In the genomic region with DNA sequence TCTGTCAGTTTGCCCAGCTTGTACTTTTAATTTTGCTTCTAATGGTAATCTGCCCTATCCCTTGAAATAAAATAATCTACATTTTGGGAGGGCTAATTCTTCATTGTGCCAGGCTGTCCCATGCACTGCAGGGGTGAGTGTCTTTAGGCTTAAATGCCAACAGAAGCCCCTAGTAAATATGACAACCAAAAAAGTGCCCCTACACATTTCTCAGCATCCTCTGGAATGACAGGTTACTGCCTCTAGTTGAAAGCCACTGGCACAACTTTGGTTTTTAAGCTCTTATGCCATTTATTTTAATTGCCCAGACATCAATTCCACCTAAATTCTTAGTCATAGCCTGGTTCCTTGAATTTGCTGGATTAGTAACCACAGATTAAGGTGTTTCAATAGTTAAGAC, we compare ENCODE assay signal across 11 cellular contexts. TPM values are rescaled to one million over a fixed set of nuclear protein-coding genes. Genes with fewer than 3 reads are reported as not detected.
A peak's percentile ranks its signal among the peaks of the same experiment; 100 is the strongest.
DNase-seq lines count a peak whose midpoint lies in the region; ATAC-seq and TF ChIP-seq lines count a peak whose summit lies in the region.
"Had no signal": no experiment of that assay in that cellular context is flagged by ENCODE, and none has a peak within 500 bp of the region (broad histone marks: within the 10 kb centered on the region; RNA-seq: fewer than 3 reads in every experiment).

No MANE protein-coding gene starts in this region.

- TF ChIP-seq CTCF in gastroesophageal sphincter (IDR thresholded peaks at IDR 0.05), result no peak

- H3K36me3 Mint-ChIP-seq in activated CD8-positive, alpha-beta memory T cell treated with anti-CD3 and anti-CD28 coated beads, Interleukin-2, amount 10 ng/mL, durations not matched to agents 7 days and 5 days, result peaks cover 66% of the 10 kb centered on the region

- H3K9me3 Mint-ChIP-seq in activated CD8-positive, alpha-beta memory T cell treated with anti-CD3 and anti-CD28 coated beads, Interleukin-2, amount 10 ng/mL, durations not matched to agents 7 days and 5 days (ENCODE audit: low read depth), result no peaks in the 10 kb centered on the region

- ATAC-seq in activated CD8-positive, alpha-beta memory T cell treated with anti-CD3 and anti-CD28 coated beads, Interleukin-2, amount 10 ng/mL, durations not matched to agents 7 days and 5 days, result no peak
- ATAC-seq in gastroesophageal sphincter (no peak), GM21619 (IDR thresholded peaks at IDR 0.05; ENCODE audit: unreplicated experiment) (no peak)

- no peak overlapping the region for H3K9ac ChIP-seq in SK-N-MC (ENCODE audit: insufficient read length)
- H3K9ac ChIP-seq in skeletal muscle tissue (ENCODE audit: low read depth in 1 of 3, low read length in 3 of 3), result peak overlapping the region; percentile 35 to 48 (median 42)

- peaks cover 44% of the 10 kb centered on the region for H3K36me3 ChIP-seq in SK-N-MC (ENCODE audit: insufficient read depth, low read length)
- H3K36me3 ChIP-seq in gastroesophageal sphincter, result peaks cover 8 to 33% of the 10 kb centered on the region in 2 donors
- peaks cover 14 to 33% (median 19%) of the 10 kb centered on the region in 3 donors for H3K36me3 ChIP-seq in skeletal muscle tissue (ENCODE audit: control insufficient read depth in 3 of 3, insufficient read depth in 3 of 3, low read length in 3 of 3)

- H3K27ac Mint-ChIP-seq in activated CD8-positive, alpha-beta memory T cell treated with anti-CD3 and anti-CD28 coated beads, Interleukin-2, amount 10 ng/mL, durations not matched to agents 7 days and 5 days, result peak overlapping the region; percentile 55

- peaks cover 38% of the 10 kb centered on the region for H3K4me1 Mint-ChIP-seq in activated CD8-positive, alpha-beta memory T cell treated with anti-CD3 and anti-CD28 coated beads, Interleukin-2, amount 10 ng/mL, durations not matched to agents 7 days and 5 days

- H3K27me3 Mint-ChIP-seq in activated CD8-positive, alpha-beta memory T cell treated with anti-CD3 and anti-CD28 coated beads, Interleukin-2, amount 10 ng/mL, durations not matched to agents 7 days and 5 days, result no peaks in the 10 kb centered on the region

- TF ChIP-seq POLR2A in gastroesophageal sphincter (IDR thresholded peaks at IDR 0.05), result no peak

- no peak for TF ChIP-seq EP300 in gastroesophageal sphincter (IDR thresholded peaks at IDR 0.05)

- H3K4me3 ChIP-seq in SK-N-MC (peak overlapping the region; percentile 82), gastroesophageal sphincter (peak overlapping the region; percentile 10 to 24), skeletal muscle tissue (ENCODE audit: low read length in 3 of 3) (peak overlapping the region in 2 of 3 donors; percentile 8 to 54)

- H3K27me3 ChIP-seq in gastroesophageal sphincter (no peaks in the 10 kb centered on the region), skeletal muscle tissue (ENCODE audit: control insufficient read depth in 3 of 3, insufficient read depth in 3 of 3, low read length in 3 of 3) (no peaks in the 10 kb centered on the region)

- H3K4me1 ChIP-seq in gastroesophageal sphincter (peaks cover 12 to 55% (median 20%) of the 10 kb centered on the region in 3 donors), skeletal muscle tissue (ENCODE audit: control insufficient read depth in 3 of 3, insufficient read depth in 3 of 3, low read length in 3 of 3) (peaks cover 24 to 42% (median 42%) of the 10 kb centered on the region in 3 donors)

- peak overlapping the region; percentile 50 for H3K27ac ChIP-seq in SK-N-MC
- H3K27ac ChIP-seq in gastroesophageal sphincter, result peak overlapping the region in 1 of 4 donors; percentile 97
- H3K27ac ChIP-seq in skeletal muscle tissue (ENCODE audit: low read depth, low read length), result no peak overlapping the region

- CTCF ChIA-PET in activated CD8-positive, alpha-beta memory T cell treated with anti-CD3 and anti-CD28 coated beads, Interleukin-2, amount 10 ng/mL, durations not matched to agents 7 days and 5 days (lab: Charles Lee), result interaction anchor here (0.7 to 2.6 kb wide), 6 partner anchors 17 to 224 kb away, joined by 3 to 15 read pairs (median 4); no protein-coding TSS in a partner anchor

- H3K4me3 Mint-ChIP-seq in activated CD8-positive, alpha-beta memory T cell treated with anti-CD3 and anti-CD28 coated beads, Interleukin-2, amount 10 ng/mL, durations not matched to agents 7 days and 5 days, result no peak overlapping the region

- H3K9me3 ChIP-seq in SK-N-MC (ENCODE audit: low read depth, low read length) (no peaks in the 10 kb centered on the region), gastroesophageal sphincter (no peaks in the 10 kb centered on the region), skeletal muscle tissue (ENCODE audit: control insufficient read depth in 3 of 3, low read length in 3 of 3) (no peaks in the 10 kb centered on the region)

- DNase-seq in activated CD8-positive, alpha-beta memory T cell treated with anti-CD3 and anti-CD28 coated beads, Interleukin-2, amount 10 ng/mL, durations not matched to agents 7 days and 5 days, result no peak
- no peak for DNase-seq in activated CD8-positive, alpha-beta memory T cell treated with anti-CD3 and anti-CD28 coated beads, Interleukin-2, amount 50 U/mL, for 4 hours
- no peak for DNase-seq in SK-N-MC (ENCODE audit: low read depth, low spot score)
- no peak for DNase-seq in hippocampal formation (lab: John Stamatoyannopoulos, UW)
- no peak for DNase-seq in NCI-H2029 treated with DMSO at 0.1 percent for 48 hours (lab: John Stamatoyannopoulos, UW)
- DNase-seq: Kasumi-1; stimulated activated CD4-positive, alpha-beta T cell treated with anti-CD3 and anti-CD28 coated beads, Interleukin-4, amount 100 ng/mL, for 4 hours; T1000 had no signal

RNA-seq across cellular contexts. Expression of a gene that starts 3.4 kb away (rescaled TPM):
- total RNA-seq in activated CD8-positive, alpha-beta memory T cell treated with anti-CD3 and anti-CD28 coated beads, Interleukin-2, amount 10 ng/mL, durations not matched to agents 7 days and 5 days, result 10 to 100 TPM; 20.2 to 36.3 TPM
- 10 to 100 TPM in 2 of 4 donors, 1 to 10 TPM in 2; 7.6 to 20.2 (median 13.5) TPM for total RNA-seq in gastroesophageal sphincter
- total RNA-seq in skeletal muscle tissue, result 22.4 TPM

RNA-seq across cellular contexts. Expression of a gene that starts 3.8 kb away (rescaled TPM):
- total RNA-seq in activated CD8-positive, alpha-beta memory T cell treated with anti-CD3 and anti-CD28 coated beads, Interleukin-2, amount 10 ng/mL, durations not matched to agents 7 days and 5 days, result 10 to 100 TPM; 65.3 to 71.8 TPM
- total RNA-seq in gastroesophageal sphincter (10 to 100 TPM; 30.7 to 39.1 (median 33.5) TPM), skeletal muscle tissue (53.8 TPM)

RNA-seq across cellular contexts. Expression of a gene that starts 44.7 kb away (rescaled TPM):
- total RNA-seq in activated CD8-positive, alpha-beta memory T cell treated with anti-CD3 and anti-CD28 coated beads, Interleukin-2, amount 10 ng/mL, durations not matched to agents 7 days and 5 days, result 10 to 100 TPM; 41.8 to 84.3 TPM
- total RNA-seq in gastroesophageal sphincter, result 10 to 100 TPM in 1 of 4 donors, 1 to 10 TPM in 3; 4.9 to 12.3 (median 9.1) TPM
- total RNA-seq in skeletal muscle tissue, result 5.7 TPM

Comparison
In these comparisons a context has a peak if more than half of its experiments do, and no peak if none do; other contexts are left out.
1. H3K4me3 ChIP-seq: peak in every context shown above with its lines; median percentile 82 in SK-N-MC; 31 in skeletal muscle tissue; 17 in gastroesophageal sphincter.